ENCODE assay signal across 13 cellular contexts in genomic region chr17:11853321-11854151, GRCh38.
DNase-seq lines count a peak whose midpoint lies in the region; ATAC-seq, FAIRE-seq and TF ChIP-seq lines count a peak whose summit lies in the region.
"Had no signal": no experiment of that assay in that cellular context is flagged by ENCODE, and none has a peak within 500 bp of the region (broad histone marks: within the 10 kb centered on the region; RNA-seq: fewer than 3 reads in every experiment).

No MANE protein-coding gene starts in this region.

- H3K36me3 Mint-ChIP-seq in astrocyte (ENCODE audit: low read depth, unreplicated experiment), result no peaks in the 10 kb centered on the region

- TF ChIP-seq CTCF in astrocyte (IDR thresholded peaks at IDR 0.05; ENCODE audit: insufficient read depth, low read depth, low read length) (no peak), GM20000 (IDR thresholded peaks at IDR 0.05; ENCODE audit: extremely low read depth, missing control alignments) (no peak)

- no peaks in the 10 kb centered on the region for H3K4me1 ChIP-seq in astrocyte (ENCODE audit: insufficient read depth, low read length)

- FAIRE-seq in astrocyte (lab: Jason Lieb, UNC), result no peak
- FAIRE-seq: GM12892 had no signal

- no peaks in the 10 kb centered on the region for H3K27me3 ChIP-seq in astrocyte (ENCODE audit: insufficient read depth, low read length)

- peak overlapping the region; percentile 55 for H3K27ac ChIP-seq in astrocyte (ENCODE audit: low read depth, low read length)

- DNase-seq in Ammon's horn (ENCODE audit: low spot score) (peak; percentile 78), astrocyte (ENCODE audit: low read depth) (peak; percentile 12), left cardiac atrium (no peak), nucleus accumbens (lab: John Stamatoyannopoulos, UW) (peak in 51 of 56 donors; percentile 6 to 75 (median 31)), GM20000 (ENCODE audit: low spot score) (no peak), SKM-1 treated with dmso at 0.1 percent for 144 hours (lab: John Stamatoyannopoulos, UW; ENCODE audit: unreplicated experiment) (no peak)
- no peak for DNase-seq in activated CD4-positive, alpha-beta T cell treated with anti-CD3 and anti-CD28 coated beads for 4 hours
- DNase-seq: DMS53, NCI-H524 treated with DMSO at 0.1 percent for 48 hours, RPMI8226 had no signal

- peak overlapping the region; percentile 5 for H3K9ac ChIP-seq in astrocyte (ENCODE audit: low read length)

- no peaks in the 10 kb centered on the region for H4K20me1 ChIP-seq in astrocyte (ENCODE audit: insufficient read depth, low read length)

- peaks cover 13% of the 10 kb centered on the region for H3K9me3 Mint-ChIP-seq in astrocyte (ENCODE audit: unreplicated experiment)

- H3K27me3 Mint-ChIP-seq in astrocyte (ENCODE audit: low read depth, unreplicated experiment), result no peaks in the 10 kb centered on the region

- ATAC-seq in left cardiac atrium (peak; percentile 81 to 91), HG02571 (IDR thresholded peaks at IDR 0.05; ENCODE audit: unreplicated experiment) (no peak)
- ATAC-seq: activated naive CD4-positive, alpha-beta T cell treated with anti-CD3 and anti-CD28 coated beads, Interleukin-2, amount 50 U/mL, for 72 hours had no signal

- no peaks in the 10 kb centered on the region for H3K9me3 ChIP-seq in astrocyte (ENCODE audit: insufficient read depth, low read depth, low read length)

- no peak overlapping the region for H3K4me3 Mint-ChIP-seq in astrocyte (ENCODE audit: unreplicated experiment)

- intact Hi-C loops in left cardiac atrium (cut with DNase I), result no loop called here

- no peaks in the 10 kb centered on the region for H3K36me3 ChIP-seq in astrocyte (ENCODE audit: insufficient read depth, low read length)

- H3K4me3 ChIP-seq in astrocyte (ENCODE audit: insufficient read depth, low read depth, low read length), result no peak overlapping the region

- peak overlapping the region; percentile 45 for H3K4me2 ChIP-seq in astrocyte (ENCODE audit: low read length)

- H3K79me2 ChIP-seq in astrocyte (ENCODE audit: insufficient read depth, low read length), result no peaks in the 10 kb centered on the region

- H2AFZ ChIP-seq in astrocyte (ENCODE audit: low read depth, low read length), result peak overlapping the region; percentile 46

- no peak overlapping the region for H3K27ac Mint-ChIP-seq in astrocyte (ENCODE audit: unreplicated experiment)
- H3K27ac Mint-ChIP-seq: activated naive CD4-positive, alpha-beta T cell treated with anti-CD3 and anti-CD28 coated beads, Interleukin-2, amount 50 U/mL, for 72 hours had no signal

- H3K4me1 Mint-ChIP-seq in astrocyte (ENCODE audit: low read depth, unreplicated experiment), result no peaks in the 10 kb centered on the region

Comparison
In these comparisons a context has a peak if more than half of its experiments do, and no peak if none do; other contexts are left out.
1. DNase-seq: peak in Ammon's horn (single experiment), astrocyte (single experiment) and nucleus accumbens (51 of 56); none in left cardiac atrium (single experiment), activated CD4-positive, alpha-beta T cell treated with anti-CD3 and anti-CD28 coated beads for 4 hours (0 of 2), GM20000 (single experiment) and SKM-1 treated with dmso at 0.1 percent for 144 hours (single experiment).